11 cellular contexts compared by ENCODE assay signal in genomic region chr7:101241646-101242045, GRCh38. TPM values are rescaled to one million over a fixed set of nuclear protein-coding genes. Genes with fewer than 3 reads are reported as not detected.
A peak's percentile ranks its signal among the peaks of the same experiment; 100 is the strongest.
DNase-seq lines count a peak whose midpoint lies in the region; TF ChIP-seq lines count a peak whose summit lies in the region.
"Not testable (repeated sequence)": the region's sequence is repeated elsewhere in the genome, so short reads cannot be mapped to it uniquely, and the experiment has no call there.
"Had no signal": no experiment of that assay in that cellular context is flagged by ENCODE, and none has a peak within 500 bp of the region (broad histone marks: within the 10 kb centered on the region; RNA-seq: fewer than 3 reads in every experiment).

No MANE protein-coding gene starts in this region.

- not testable (repeated sequence) for H2AFZ ChIP-seq in mesenchymal stem cell (ENCODE audit: low read depth, low read length)

- not testable (repeated sequence) for H2AK5ac ChIP-seq in mesenchymal stem cell (ENCODE audit: low read length, severe bottlenecking)

- peaks cover 23% of the 10 kb centered on the region for H3K79me1 ChIP-seq in mesenchymal stem cell (replicated peaks; ENCODE audit: low read length, poor library complexity, severe bottlenecking)

- not testable (repeated sequence) for H2BK120ac ChIP-seq in mesenchymal stem cell (ENCODE audit: low read depth, low read length)

- H4K91ac ChIP-seq in mesenchymal stem cell (ENCODE audit: low read length) = not testable (repeated sequence)

- H3K4me1 Mint-ChIP-seq in dendritic cell treated with granulocyte-macrophage colony-stimulating factor and Interleukin-4, amounts not matched to agents 40 ng/mL and 50 ng/mL, for 4 days (ENCODE audit: low read depth) = peaks cover 70% of the 10 kb centered on the region

- DNase-seq in NB4 (ENCODE audit: low read depth) (peak; percentile 70), NOMO-1 treated with dmso at 0.1 percent for 144 hours (lab: John Stamatoyannopoulos, UW; ENCODE audit: unreplicated experiment) (peak; percentile 86), SKM-1 treated with dmso at 0.1 percent for 144 hours (lab: John Stamatoyannopoulos, UW; ENCODE audit: unreplicated experiment) (peak; percentile 62)
- not testable (repeated sequence) for DNase-seq in mesenchymal stem cell, spleen

- not testable (repeated sequence) for H3K9me3 ChIP-seq in HEK293 (ENCODE audit: control insufficient read depth, insufficient read depth, low read depth, low read length); mesenchymal stem cell (ENCODE audit: control insufficient read depth, low read length); spleen

- H3K27ac ChIP-seq in HEK293 (ENCODE audit: extremely low read depth, low read depth, low read length); mesenchymal stem cell (ENCODE audit: low read length, poor library complexity, severe bottlenecking): not testable (repeated sequence)
- peak overlapping the region in 6 of 8 donors; percentile 69 to 99 (median 93) for H3K27ac ChIP-seq in spleen

- TF ChIP-seq POLR2A in NB4 (IDR thresholded peaks at IDR 0.05; ENCODE audit: extremely low read depth, insufficient read length); spleen (IDR thresholded peaks at IDR 0.05): not testable (repeated sequence)

- H3K4me3 ChIP-seq in HEK293 (ENCODE audit: low read depth, low read length); NB4 (ENCODE audit: low read depth, low read length); mesenchymal stem cell (ENCODE audit: insufficient read depth in 1 of 2, low read depth in 1 of 2, low read length in 2 of 2): not testable (repeated sequence)
- peak overlapping the region in 1 of 8 donors; percentile 24 for H3K4me3 ChIP-seq in spleen

- peaks cover 70% of the 10 kb centered on the region for H3K36me3 Mint-ChIP-seq in dendritic cell treated with granulocyte-macrophage colony-stimulating factor and Interleukin-4, amounts not matched to agents 40 ng/mL and 50 ng/mL, for 4 days (ENCODE audit: low read depth)

- intact Hi-C loops in dendritic cell treated with granulocyte-macrophage colony-stimulating factor and Interleukin-4, amounts not matched to agents 40 ng/mL and 50 ng/mL, for 4 days (cut with micrococcal nuclease) = loop anchor here (5.0 kb wide), 1 partner anchor 94 kb away; no protein-coding TSS in a partner anchor
- intact Hi-C loops in spleen (cut with DNase I; ENCODE audit: low total_unique reads) = not testable (repeated sequence)

- not testable (repeated sequence) for H3K27me3 ChIP-seq in mesenchymal stem cell (ENCODE audit: control insufficient read depth in 1 of 2, insufficient read depth in 1 of 2, low read length in 2 of 2); spleen (replicated peaks in 1 of 7)

- not testable (repeated sequence) for H2BK5ac ChIP-seq in mesenchymal stem cell (ENCODE audit: low read depth, low read length, poor library complexity, severe bottlenecking)

- H3K4me1 ChIP-seq in HEK293 (ENCODE audit: control insufficient read depth, insufficient read depth, low read length) = not testable (repeated sequence)
- H3K4me1 ChIP-seq in mesenchymal stem cell (ENCODE audit: control insufficient read depth, insufficient read depth, low read depth, low read length) (peaks cover 41% of the 10 kb centered on the region), spleen (peaks cover 29 to 95% (median 79%) of the 10 kb centered on the region in 6 donors)

- H2BK15ac ChIP-seq in mesenchymal stem cell (ENCODE audit: low read depth, poor library complexity, severe bottlenecking) = not testable (repeated sequence)

- H3K4ac ChIP-seq in mesenchymal stem cell (ENCODE audit: low read depth in 1 of 2, low read length in 2 of 2) = not testable (repeated sequence)

- H4K8ac ChIP-seq in mesenchymal stem cell (ENCODE audit: low read length) = not testable (repeated sequence)

- H3K9ac ChIP-seq in mesenchymal stem cell (ENCODE audit: low read length) = peak overlapping the region; percentile 36

- POLR2A ChIA-PET in HEK293 (lab: Yijun Ruan, JAX) = not testable (repeated sequence)

- H3K18ac ChIP-seq in mesenchymal stem cell (ENCODE audit: low read depth in 1 of 2, low read length in 2 of 2) = not testable (repeated sequence)

- H3K23ac ChIP-seq in mesenchymal stem cell (ENCODE audit: low read length in 2 of 2) = not testable (repeated sequence)

- 97% methylated on average over 14 of the region's 14 CpGs for WGBS in mesenchymal stem cell
- WGBS in spleen, 5 donors = 47 to 67% (median 51%) methylated on average over 14 of the region's 14 CpGs

- H2BK12ac ChIP-seq in mesenchymal stem cell (ENCODE audit: low read length in 2 of 2) = not testable (repeated sequence)

- H3K4me3 Mint-ChIP-seq in dendritic cell treated with granulocyte-macrophage colony-stimulating factor and Interleukin-4, amounts not matched to agents 40 ng/mL and 50 ng/mL, for 4 days = peak overlapping the region; percentile 39

- peak overlapping the region; percentile 63 for H3K27ac Mint-ChIP-seq in dendritic cell treated with granulocyte-macrophage colony-stimulating factor and Interleukin-4, amounts not matched to agents 40 ng/mL and 50 ng/mL, for 4 days

- peaks cover 0 to 39% of the 10 kb centered on the region in 2 experiments; a peak in 2 of 3 replicates for H3K36me3 ChIP-seq in HEK293 (ENCODE audit: control insufficient read depth in 2 of 2, insufficient read depth in 1 of 2, low read length in 2 of 2)
- peaks cover 22 to 59% of the 10 kb centered on the region in 2 experiments for H3K36me3 ChIP-seq in mesenchymal stem cell (ENCODE audit: control insufficient read depth in 1 of 2, insufficient read depth in 2 of 2, low read depth in 1 of 2, low read length in 2 of 2)
- H3K36me3 ChIP-seq in spleen = peaks cover 0 to 64% (median 32%) of the 10 kb centered on the region in 6 donors

- not testable (repeated sequence) for H3K14ac ChIP-seq in mesenchymal stem cell (ENCODE audit: low read length in 2 of 2)

- not testable (repeated sequence) for H3K9me3 Mint-ChIP-seq in dendritic cell treated with granulocyte-macrophage colony-stimulating factor and Interleukin-4, amounts not matched to agents 40 ng/mL and 50 ng/mL, for 4 days

- CTCF ChIA-PET in HEK293 (lab: Yijun Ruan, JAX) = interaction anchor here (0.8 to 1.4 kb wide), 2 partner anchors 93 to 98 kb away, joined by 4 to 5 read pairs; no protein-coding TSS in a partner anchor

- not testable (repeated sequence) for TF ChIP-seq CTCF in HEK293 (tag by site-specific recombination; IDR thresholded peaks at IDR 0.05); NB4 (IDR thresholded peaks at IDR 0.05; ENCODE audit: low read depth, low read length); spleen (IDR thresholded peaks at IDR 0.05 in 8 of 11, conservative IDR thresholded peaks at IDR 0.05 in 3 of 11)

- H3K27me3 Mint-ChIP-seq in dendritic cell treated with granulocyte-macrophage colony-stimulating factor and Interleukin-4, amounts not matched to agents 40 ng/mL and 50 ng/mL, for 4 days = peaks cover 34% of the 10 kb centered on the region

- not testable (repeated sequence) for H3K4me2 ChIP-seq in mesenchymal stem cell (ENCODE audit: low read length, poor library complexity, severe bottlenecking)

TF ChIP-seq in HEK293, 187 proteins besides CTCF, POLR2A, EP300 and RAD21 (continues in another document):
- TF ChIP-seq WT1 (tag by site-specific recombination; IDR thresholded peaks at IDR 0.05) = 0 out of 2 replicates have a peak, but pooled peaks have one; percentile 49
- TF ChIP-seq ZNF548 (tag by site-specific recombination; IDR thresholded peaks at IDR 0.05) = peak; percentile 56; the same call in 1 of the 2 replicates
- TF ChIP-seq ZBTB44 (tag by site-specific recombination; IDR thresholded peaks at IDR 0.05) = peak; percentile 89
- TF ChIP-seq ZNF362 (tag by site-specific recombination; IDR thresholded peaks at IDR 0.05) = 0 out of 2 replicates have a peak, but pooled peaks have one; percentile 66
- TF ChIP-seq ZBTB17 (tag by site-specific recombination; IDR thresholded peaks at IDR 0.05) = 0 out of 2 replicates have a peak, but pooled peaks have one; percentile 41
- 0 out of 2 replicates have a peak, but pooled peaks have one; percentile 18 for TF ChIP-seq ZNF600 (tag by site-specific recombination; IDR thresholded peaks at IDR 0.05)

RNA-seq across cellular contexts. Expression of gene FIS1, which starts 3.2 kb away (rescaled TPM):
- 168 TPM for polyA plus RNA-seq in mesenchymal stem cell (2013, experiment 1 of 2)
- polyA plus RNA-seq in mesenchymal stem cell (2013, experiment 2 of 2) = 172 TPM
- total RNA-seq in spleen = 100 to 1,000 TPM; 130 to 234 (median 179) TPM
- polyA plus RNA-seq in spleen = 100 to 1,000 TPM; 131 to 250 (median 179) TPM

RNA-seq across cellular contexts. Expression of gene CLDN15, which starts 4.0 kb away (rescaled TPM):
- polyA plus RNA-seq in mesenchymal stem cell (2013, experiment 1 of 2) = 3.0 TPM
- polyA plus RNA-seq in mesenchymal stem cell (2013, experiment 2 of 2) = 2.6 TPM
- 10 to 100 TPM; 16.7 to 49.2 (median 24.2) TPM for total RNA-seq in spleen
- polyA plus RNA-seq in spleen = 10 to 100 TPM; 11.1 to 26.4 (median 14.5) TPM

RNA-seq across cellular contexts. Expression of gene ZNHIT1, which starts 23.7 kb away (rescaled TPM):
- polyA plus RNA-seq in mesenchymal stem cell (2013, experiment 1 of 2) = 83.1 TPM
- polyA plus RNA-seq in mesenchymal stem cell (2013, experiment 2 of 2) = 82.5 TPM
- total RNA-seq in spleen = 10 to 100 TPM; 47.3 to 69.3 (median 60.4) TPM
- polyA plus RNA-seq in spleen = 100 to 1,000 TPM in 2 of 3 donors, 10 to 100 TPM in 1; 86.3 to 127 (median 103) TPM

RNA-seq across cellular contexts. Expression of gene PLOD3, which starts 24.3 kb away (rescaled TPM):
- 210 TPM for polyA plus RNA-seq in mesenchymal stem cell (2013, experiment 1 of 2)
- 206 TPM for polyA plus RNA-seq in mesenchymal stem cell (2013, experiment 2 of 2)
- total RNA-seq in spleen = 10 to 100 TPM; 36.4 to 72.5 (median 59.5) TPM
- polyA plus RNA-seq in spleen = 10 to 100 TPM; 20.4 to 42.4 (median 25.4) TPM

RNA-seq across cellular contexts. Expression of gene MOGAT3, which starts 40.8 kb away (rescaled TPM):
- not detected for polyA plus RNA-seq in mesenchymal stem cell (2013, experiment 1 of 2)
- polyA plus RNA-seq in mesenchymal stem cell (2013, experiment 2 of 2) = not detected
- total RNA-seq in spleen = not detected
- polyA plus RNA-seq in spleen = not detected
- total RNA-seq: LHCN-M2, NCI-H460, PC-3, SJSA1 had no signal
